Comparison of ENCODE assay signal across 1 cellular context in genomic region chr12:64682572-64683277, GRCh38.
A peak's percentile ranks its signal among the peaks of the same experiment; 100 is the strongest.
TF ChIP-seq lines count a peak whose summit lies in the region.

No MANE protein-coding gene starts in this region.

TF ChIP-seq in HEK293, 187 proteins besides CTCF, POLR2A, EP300 and RAD21 (continued from another document):
- 0 out of 2 replicates have a peak, but pooled peaks have one; percentile 38 for TF ChIP-seq ZNF24 (tag by site-specific recombination; IDR thresholded peaks at IDR 0.05)
- TF ChIP-seq WT1 (tag by site-specific recombination; IDR thresholded peaks at IDR 0.05) = peak; percentile 77
- TF ChIP-seq YY2 (tag by site-specific recombination; IDR thresholded peaks at IDR 0.05) = no peak
- peak; percentile 62 for TF ChIP-seq PRDM6 (tag by site-specific recombination; IDR thresholded peaks at IDR 0.05)
- peak; percentile 91 for TF ChIP-seq SP7 (tag by site-specific recombination; IDR thresholded peaks at IDR 0.05)
- 0 out of 2 replicates have a peak, but pooled peaks have one; percentile 33 for TF ChIP-seq PRDM10 (tag by site-specific recombination; IDR thresholded peaks at IDR 0.05)
- no peak for TF ChIP-seq ZNF266 (tag by site-specific recombination; IDR thresholded peaks at IDR 0.05; ENCODE audit: low read depth)
- peak; percentile 45 for TF ChIP-seq ZBTB8A (tag by site-specific recombination; IDR thresholded peaks at IDR 0.05)
- TF ChIP-seq ZEB2 (tag by site-specific recombination; IDR thresholded peaks at IDR 0.05) = peak; percentile 78
- TF ChIP-seq ZBTB21 (tag by site-specific recombination; IDR thresholded peaks at IDR 0.05) = peak; percentile 64
- TF ChIP-seq ZNF155 (tag by site-specific recombination; IDR thresholded peaks at IDR 0.05) = no peak
